Comparison of ENCODE assay signal across 1 cellular context in genomic region chr1:154870117-154870571, GRCh38.
TF ChIP-seq lines count a peak whose summit lies in the region.

Gene KCNN3 (minus strand): TSS chr1:154870281. CDS start chr1:154869964, 317 bp downstream.

TF ChIP-seq in K562, 482 proteins besides CTCF, POLR2A, EP300 and RAD21 (continued from another document and continues in another):
- TF ChIP-seq AFF1 (IDR thresholded peaks at IDR 0.05; ENCODE audit: low read depth in 1 of 2, partially characterized antibody in 2 of 2): peak in 1 of 2 experiments; percentile 43
- TF ChIP-seq ZNF57 (CRISPR knock-in tag; IDR thresholded peaks at IDR 0.05): no peak
- peak; percentile 25; the same call in 1 of the 2 replicates for TF ChIP-seq ZNF263 (CRISPR knock-in tag; IDR thresholded peaks at IDR 0.05; ENCODE audit: borderline replicate concordance)
- TF ChIP-seq REST (CRISPR knock-in tag; IDR thresholded peaks at IDR 0.05; ENCODE audit: low read depth): no peak
- TF ChIP-seq HEY1 (CRISPR knock-in tag; IDR thresholded peaks at IDR 0.05; ENCODE audit: borderline replicate concordance): no peak
- no peak for TF ChIP-seq ZNF12 (CRISPR knock-in tag; IDR thresholded peaks at IDR 0.05)
- 0 out of 2 replicates have a peak, but pooled peaks have one; percentile 35 for TF ChIP-seq CREB1 (IDR thresholded peaks at IDR 0.05)
- TF ChIP-seq CREB1 (CRISPR knock-in tag; IDR thresholded peaks at IDR 0.05): peak; percentile 63; the same call in 1 of the 2 replicates
- TF ChIP-seq DNMT1 (IDR thresholded peaks at IDR 0.05): no peak
- no peak for TF ChIP-seq TAL1 (IDR thresholded peaks at IDR 0.05)
- no peak for TF ChIP-seq SRSF7 (optimal IDR thresholded peaks at IDR 0.05; ENCODE audit: low read depth, low read length)
- no peak for TF ChIP-seq NR2C1 (IDR thresholded peaks at IDR 0.05)
- TF ChIP-seq NR2C1 (tag; IDR thresholded peaks at IDR 0.05): no peak
- TF ChIP-seq PRMT5 (CRISPR knock-in tag; IDR thresholded peaks at IDR 0.05): no peak
- TF ChIP-seq FOS (IDR thresholded peaks at IDR 0.05; ENCODE audit: extremely low read depth, insufficient read length): no peak
- no peak for TF ChIP-seq HINFP (tag; conservative IDR thresholded peaks at IDR 0.05; ENCODE audit: low read depth)
- no peak for TF ChIP-seq NEUROD1 (IDR thresholded peaks at IDR 0.05; ENCODE audit: borderline replicate concordance, low read depth, low read length, partially characterized antibody)
- no peak for TF ChIP-seq PRDM10 (IDR thresholded peaks at IDR 0.05; ENCODE audit: partially characterized antibody)
- TF ChIP-seq ZNF740 (CRISPR knock-in tag; IDR thresholded peaks at IDR 0.05): 0 out of 2 replicates have a peak, but pooled peaks have one; percentile 24
- no peak for TF ChIP-seq ZNF740 (tag; IDR thresholded peaks at IDR 0.05)
- no peak for TF ChIP-seq SMARCC2 (IDR thresholded peaks at IDR 0.05; ENCODE audit: low read depth)
- no peak for TF ChIP-seq ZNF76 (CRISPR knock-in tag; IDR thresholded peaks at IDR 0.05; ENCODE audit: borderline replicate concordance)
- TF ChIP-seq ZNF134 (CRISPR knock-in tag; conservative IDR thresholded peaks at IDR 0.05): no peak
- TF ChIP-seq DMBX1 (CRISPR knock-in tag; IDR thresholded peaks at IDR 0.05; ENCODE audit: borderline replicate concordance): no peak
- TF ChIP-seq ZFP36 (IDR thresholded peaks at IDR 0.05; ENCODE audit: low read depth, low read length, partially characterized antibody): no peak
- TF ChIP-seq PHTF2 (CRISPR knock-in tag; IDR thresholded peaks at IDR 0.05): no peak
- TF ChIP-seq PRPF4 (IDR thresholded peaks at IDR 0.05; ENCODE audit: insufficient read depth, low read depth, low read length, poor library complexity, severe bottlenecking): no peak
- no peak for TF ChIP-seq ARNT (IDR thresholded peaks at IDR 0.05)
- TF ChIP-seq FOXO4 (CRISPR knock-in tag; IDR thresholded peaks at IDR 0.05): no peak
- no peak for TF ChIP-seq CTCFL (IDR thresholded peaks at IDR 0.05; ENCODE audit: borderline replicate concordance, insufficient read depth, low read depth, low read length, poor library complexity, severe bottlenecking)
- TF ChIP-seq ZNF174 (CRISPR knock-in tag; IDR thresholded peaks at IDR 0.05): no peak
- no peak for TF ChIP-seq ZBTB33 (CRISPR knock-in tag; IDR thresholded peaks at IDR 0.05)
- no peak for TF ChIP-seq ZSCAN32 (CRISPR knock-in tag; IDR thresholded peaks at IDR 0.05)
- TF ChIP-seq SP1 (CRISPR knock-in tag; IDR thresholded peaks at IDR 0.05): peak; percentile 33; the same call in 1 of the 2 replicates
- no peak for TF ChIP-seq BRF2 (IDR thresholded peaks at IDR 0.05; ENCODE audit: borderline replicate concordance, insufficient read depth, insufficient read length)
- no peak for TF ChIP-seq NCOA1 (IDR thresholded peaks at IDR 0.05; ENCODE audit: low read depth)
- TF ChIP-seq ELK3 (CRISPR knock-in tag; IDR thresholded peaks at IDR 0.05): no peak
- TF ChIP-seq RBFOX2 (IDR thresholded peaks at IDR 0.05; ENCODE audit: low read depth, low read length): 0 out of 2 replicates have a peak, but pooled peaks have one; percentile 17
